ENCODE assay signal across 21 cellular contexts in genomic region chr10:104478380-104478779, GRCh38.
DNase-seq lines count a peak whose midpoint lies in the region; ATAC-seq lines count a peak whose summit lies in the region.
"Had no signal": no experiment of that assay in that cellular context is flagged by ENCODE, and none has a peak within 500 bp of the region (broad histone marks: within the 10 kb centered on the region; RNA-seq: fewer than 3 reads in every experiment).

No MANE protein-coding gene starts in this region.

- peak; percentile 64 for ATAC-seq in stimulated activated naive CD8-positive, alpha-beta T cell treated with anti-CD3 and anti-CD28 coated beads, Interleukin-15, amount 100 ng/mL, for 72 hours
- ATAC-seq in stimulated activated naive CD8-positive, alpha-beta T cell treated with anti-CD3 and anti-CD28 coated beads, Interleukin-15, Interleukin-2, amounts not matched to agents 100 U/mL and 50 U/mL, for 24 hours, result no peak
- ATAC-seq in stimulated activated effector memory CD8-positive, alpha-beta T cell treated with anti-CD3 and anti-CD28 coated beads, Interleukin-12 subunit alpha, Interleukin-12 subunit beta, amount 100 ng/mL, for 72 hours, result peak; percentile 43
- ATAC-seq: Right ventricle myocardium inferior had no signal

- no peaks in the 10 kb centered on the region for H3K36me3 Mint-ChIP-seq in stimulated activated effector memory CD8-positive, alpha-beta T cell treated with anti-CD3 and anti-CD28 coated beads, Interleukin-12 subunit alpha, Interleukin-12 subunit beta, amount 100 ng/mL, for 72 hours

- no peak overlapping the region for H3K4me3 Mint-ChIP-seq in stimulated activated naive CD8-positive, alpha-beta T cell treated with anti-CD3 and anti-CD28 coated beads, Interleukin-15, amount 100 ng/mL, for 72 hours
- no peak overlapping the region for H3K4me3 Mint-ChIP-seq in stimulated activated effector memory CD8-positive, alpha-beta T cell treated with anti-CD3 and anti-CD28 coated beads, Interleukin-12 subunit alpha, Interleukin-12 subunit beta, amount 100 ng/mL, for 72 hours

- no peak overlapping the region for H3K27ac Mint-ChIP-seq in stimulated activated naive CD8-positive, alpha-beta T cell treated with anti-CD3 and anti-CD28 coated beads, Interleukin-15, amount 100 ng/mL, for 72 hours
- no peak overlapping the region for H3K27ac Mint-ChIP-seq in stimulated activated effector memory CD8-positive, alpha-beta T cell treated with anti-CD3 and anti-CD28 coated beads, Interleukin-12 subunit alpha, Interleukin-12 subunit beta, amount 100 ng/mL, for 72 hours

- DNase-seq in stimulated activated naive CD8-positive, alpha-beta T cell treated with anti-CD3 and anti-CD28 coated beads, Interleukin-15, amount 100 ng/mL, for 72 hours, result no peak
- DNase-seq in stimulated activated naive CD8-positive, alpha-beta T cell treated with anti-CD3 and anti-CD28 coated beads, Interleukin-15, Interleukin-2, amounts not matched to agents 100 U/mL and 50 U/mL, for 24 hours, result no peak
- DNase-seq in SK-MEL-5 (ENCODE audit: low read depth, low spot score) (peak; percentile 53), foreskin melanocyte (peak; percentile 92), NCI-H345 treated with DMSO at 0.1 percent for 48 hours (lab: John Stamatoyannopoulos, UW; ENCODE audit: unreplicated experiment) (no peak), NCI-H146 (lab: John Stamatoyannopoulos, UW) (no peak)
- DNase-seq in stimulated activated effector memory CD8-positive, alpha-beta T cell treated with anti-CD3 and anti-CD28 coated beads, Interleukin-12 subunit alpha, Interleukin-12 subunit beta, amount 100 ng/mL, for 72 hours (ENCODE audit: low spot score in 2 of 2), result no peak
- no peak for DNase-seq in stimulated activated CD4-positive, alpha-beta T cell treated with anti-CD3 and anti-CD28 coated beads, Interleukin-2, amount 100 ng/mL, for 48 hours
- DNase-seq: GF-D8; H7; Kasumi-1; MM.1S; NCI-H1092; NCI-H1436 treated with DMSO at 0.1 percent for 48 hours; NCI-H2029; NCI-H226; NCI-H524; NCI-H774; NK-92 treated with Interleukin-12 subunit alpha and Interleukin-12 subunit beta, amount 100 ng/mL, for 24 hours; Peyer's patch had no signal

- peaks cover 5% of the 10 kb centered on the region for H3K4me1 Mint-ChIP-seq in stimulated activated naive CD8-positive, alpha-beta T cell treated with anti-CD3 and anti-CD28 coated beads, Interleukin-15, amount 100 ng/mL, for 72 hours
- H3K4me1 Mint-ChIP-seq in stimulated activated effector memory CD8-positive, alpha-beta T cell treated with anti-CD3 and anti-CD28 coated beads, Interleukin-12 subunit alpha, Interleukin-12 subunit beta, amount 100 ng/mL, for 72 hours, result no peaks in the 10 kb centered on the region

- H3K9me3 Mint-ChIP-seq in stimulated activated naive CD8-positive, alpha-beta T cell treated with anti-CD3 and anti-CD28 coated beads, Interleukin-15, amount 100 ng/mL, for 72 hours, result no peaks in the 10 kb centered on the region
- H3K9me3 Mint-ChIP-seq in stimulated activated effector memory CD8-positive, alpha-beta T cell treated with anti-CD3 and anti-CD28 coated beads, Interleukin-12 subunit alpha, Interleukin-12 subunit beta, amount 100 ng/mL, for 72 hours, result no peaks in the 10 kb centered on the region

- in situ Hi-C loops in SK-MEL-5 (cut with HindIII; ENCODE audit: low pct_unique_long_range_greater_than_20kb, low sequenced_read_pairs), result no loop called here

- peaks cover 19% of the 10 kb centered on the region for H3K27me3 Mint-ChIP-seq in stimulated activated naive CD8-positive, alpha-beta T cell treated with anti-CD3 and anti-CD28 coated beads, Interleukin-15, amount 100 ng/mL, for 72 hours

Comparison
In these comparisons a context has a peak if more than half of its experiments do, and no peak if none do; other contexts are left out.
1. DNase-seq: peak in SK-MEL-5 (single experiment) and foreskin melanocyte (single experiment); none in stimulated activated naive CD8-positive, alpha-beta T cell treated with anti-CD3 and anti-CD28 coated beads, Interleukin-15, amount 100 ng/mL, for 72 hours (0 of 2), stimulated activated naive CD8-positive, alpha-beta T cell treated with anti-CD3 and anti-CD28 coated beads, Interleukin-15, Interleukin-2, amounts not matched to agents 100 U/mL and 50 U/mL, for 24 hours (single experiment), stimulated activated effector memory CD8-positive, alpha-beta T cell treated with anti-CD3 and anti-CD28 coated beads, Interleukin-12 subunit alpha, Interleukin-12 subunit beta, amount 100 ng/mL, for 72 hours (0 of 2), NCI-H345 treated with DMSO at 0.1 percent for 48 hours (single experiment), stimulated activated CD4-positive, alpha-beta T cell treated with anti-CD3 and anti-CD28 coated beads, Interleukin-2, amount 100 ng/mL, for 48 hours (0 of 2) and NCI-H146 (single experiment).